In genomic region chr5:67190443-67190842, GRCh38 we compare ENCODE assay signal across 22 cellular contexts. TPM values are rescaled to one million over a fixed set of nuclear protein-coding genes. Genes with fewer than 3 reads are reported as not detected.
DNase-seq lines count a peak whose midpoint lies in the region; ATAC-seq, FAIRE-seq and TF ChIP-seq lines count a peak whose summit lies in the region.
"Had no signal": no experiment of that assay in that cellular context is flagged by ENCODE, and none has a peak within 500 bp of the region (broad histone marks: within the 10 kb centered on the region; RNA-seq: fewer than 3 reads in every experiment).

No MANE protein-coding gene starts in this region.

- H3K4ac ChIP-seq in H1 (replicated peaks; ENCODE audit: insufficient read length, low read depth, low read length) = no peak overlapping the region

- no peak overlapping the region; the same call in 1 of the 2 replicates for H2AK5ac ChIP-seq in H1 (ENCODE audit: low read depth, low read length)

- no peak overlapping the region for H2BK12ac ChIP-seq in H1 (ENCODE audit: low read depth, low read length)

- peak overlapping the region; percentile 12 for H3K27ac Mint-ChIP-seq in activated naive CD4-positive, alpha-beta T cell treated with anti-CD3 and anti-CD28 coated beads, Interleukin-2, amount 50 U/mL, for 24 hours
- H3K27ac Mint-ChIP-seq in stimulated activated naive B cell treated with anti-CD40 and anti-IgM and Interleukin-4, amounts not matched to agents 10 μg/mL and 1 μg/mL and 100 μg/mL, for 72 hours = peak overlapping the region; percentile 75

- peaks cover 58% of the 10 kb centered on the region for H3K4me1 Mint-ChIP-seq in activated naive CD4-positive, alpha-beta T cell treated with anti-CD3 and anti-CD28 coated beads, Interleukin-2, amount 50 U/mL, for 24 hours
- peaks cover 63 to 92% of the 10 kb centered on the region in 2 donors for H3K4me1 Mint-ChIP-seq in stimulated activated naive B cell treated with anti-CD40 and anti-IgM and Interleukin-4, amounts not matched to agents 10 μg/mL and 1 μg/mL and 100 μg/mL, for 72 hours

- no peak for TF ChIP-seq CTCF in H1 (IDR thresholded peaks at IDR 0.05; ENCODE audit: control extremely low read depth in 1 of 3, insufficient read depth in 1 of 3, low read depth in 1 of 3, low read length in 3 of 3)

- no peak overlapping the region for H3K4me2 ChIP-seq in H1 (ENCODE audit: insufficient read depth in 1 of 2, low read depth in 2 of 2, low read length in 2 of 2)

- no peak overlapping the region for H3K9ac ChIP-seq in H1 (replicated peaks in 1 of 4; ENCODE audit: extremely low read depth in 1 of 4, low read depth in 3 of 4, low read length in 3 of 4)

- TF ChIP-seq POLR2A in H1 (IDR thresholded peaks at IDR 0.05; ENCODE audit: control extremely low read depth in 1 of 2, low read depth in 2 of 2, low read length in 2 of 2) = no peak

- no peak overlapping the region for H3K18ac ChIP-seq in H1 (ENCODE audit: extremely low read depth, low read length)

- H3K79me1 ChIP-seq in H1 (ENCODE audit: low read depth, low read length) = no peaks in the 10 kb centered on the region

- peaks cover 1% of the 10 kb centered on the region for H3K27me3 Mint-ChIP-seq in activated naive CD4-positive, alpha-beta T cell treated with anti-CD3 and anti-CD28 coated beads, Interleukin-2, amount 50 U/mL, for 24 hours
- no peaks in the 10 kb centered on the region for H3K27me3 Mint-ChIP-seq in stimulated activated naive B cell treated with anti-CD40 and anti-IgM and Interleukin-4, amounts not matched to agents 10 μg/mL and 1 μg/mL and 100 μg/mL, for 72 hours

- H3K14ac ChIP-seq in H1 (ENCODE audit: insufficient read length) = no peak overlapping the region

- WGBS in H1 (ENCODE audit: extremely low coverage in 1 of 2, insufficient coverage in 1 of 2, insufficient read length in 1 of 2, insufficient replicate concordance in 2 of 2, low coverage in 1 of 2, low lambda C conversion rate in 2 of 2, missing lambda C conversion rate in 1 of 2), 2 experiments = 94% methylated on average over 4 of the region's 4 CpGs; no CpG with 5 or more reads in 1 of the 2 experiments

- TF ChIP-seq RAD21 in H1 (IDR thresholded peaks at IDR 0.05 in 1 of 2, conservative IDR thresholded peaks at IDR 0.05 in 1 of 2; ENCODE audit: low read depth in 2 of 2, low read length in 2 of 2) = no peak

- no peak overlapping the region for H4K5ac ChIP-seq in H1 (ENCODE audit: insufficient read length, low read depth, low read length)

- peaks cover 0 to 7% of the 10 kb centered on the region in 2 experiments; a peak in 1 of 4 replicates for H3K9me3 ChIP-seq in H1 (ENCODE audit: insufficient read depth in 2 of 2, low read depth in 1 of 2, low read length in 1 of 2)
- H3K9me3 ChIP-seq: SJSA1 had no signal

- no peaks in the 10 kb centered on the region for H4K20me1 ChIP-seq in H1 (replicated peaks in 1 of 2; ENCODE audit: control insufficient read depth in 1 of 2, insufficient read depth in 2 of 2, low read length in 2 of 2)

- H3K56ac ChIP-seq in H1 (replicated peaks; ENCODE audit: insufficient read length, low read depth, low read length) = no peak overlapping the region

- ATAC-seq in stimulated activated naive B cell treated with anti-CD40 and anti-IgM and Interleukin-4, amounts not matched to agents 10 μg/mL and 1 μg/mL and 100 μg/mL, for 72 hours (replicated peaks) = no peak
- ATAC-seq in GM21825 (IDR thresholded peaks at IDR 0.05; ENCODE audit: unreplicated experiment) = no peak

- H3K27me3 ChIP-seq in H1 (replicated peaks in 1 of 4; ENCODE audit: control insufficient read depth in 3 of 4, extremely low read depth in 1 of 4, insufficient read depth in 3 of 4, low read length in 3 of 4) = no peaks in the 10 kb centered on the region
- H3K27me3 ChIP-seq: SJSA1 had no signal

- CTCF ChIA-PET in H1 (lab: Charles Lee; ENCODE audit: partially characterized antibody) = interaction anchor here (1.1 kb wide), 1 partner anchor 21 kb away, joined by 3 read pairs; no protein-coding TSS in a partner anchor

- peaks cover 0 to 11% (median 3%) of the 10 kb centered on the region in 4 experiments; a peak in 3 of 7 replicates for H3K4me1 ChIP-seq in H1 (replicated peaks in 1 of 4; ENCODE audit: control insufficient read depth in 3 of 4, insufficient read depth in 4 of 4, low read length in 3 of 4)

- POLR2A ChIA-PET in H1 (lab: Charles Lee; ENCODE audit: partially characterized antibody) = no interaction called here

- H2BK5ac ChIP-seq in H1 (ENCODE audit: low read depth, low read length) = 0 out of 2 replicates have a peak overlapping the region, but pooled peaks have one; percentile 17

- H3K9me3 Mint-ChIP-seq in activated naive CD4-positive, alpha-beta T cell treated with anti-CD3 and anti-CD28 coated beads, Interleukin-2, amount 50 U/mL, for 24 hours = no peaks in the 10 kb centered on the region
- H3K9me3 Mint-ChIP-seq in stimulated activated naive B cell treated with anti-CD40 and anti-IgM and Interleukin-4, amounts not matched to agents 10 μg/mL and 1 μg/mL and 100 μg/mL, for 72 hours = peaks cover 11 to 13% of the 10 kb centered on the region in 2 donors

- peak overlapping the region; percentile 9; the same call in 1 of the 2 replicates for H2BK15ac ChIP-seq in H1 (ENCODE audit: low read length)

- H3K79me2 ChIP-seq in H1 (ENCODE audit: control insufficient read depth in 1 of 2, insufficient read depth in 2 of 2, low read length in 2 of 2) = no peaks in the 10 kb centered on the region

- H3K23me2 ChIP-seq in H1 (ENCODE audit: low read depth, low read length) = no peaks in the 10 kb centered on the region

- FAIRE-seq in H1 (lab: Jason Lieb, UNC) = no peak
- FAIRE-seq: H54, RCC 7860 had no signal

- no peak overlapping the region for H2BK120ac ChIP-seq in H1 (replicated peaks; ENCODE audit: low read depth, low read length)

- no peak overlapping the region for H4K8ac ChIP-seq in H1 (ENCODE audit: extremely low read depth, insufficient read depth, low read length)

- no peak overlapping the region for H2BK20ac ChIP-seq in H1 (ENCODE audit: low read length)

- H3K4me3 Mint-ChIP-seq in activated naive CD4-positive, alpha-beta T cell treated with anti-CD3 and anti-CD28 coated beads, Interleukin-2, amount 50 U/mL, for 24 hours = no peak overlapping the region
- peak overlapping the region; percentile 65 to 93 for H3K4me3 Mint-ChIP-seq in stimulated activated naive B cell treated with anti-CD40 and anti-IgM and Interleukin-4, amounts not matched to agents 10 μg/mL and 1 μg/mL and 100 μg/mL, for 72 hours

- H3K27ac ChIP-seq in H1 (ENCODE audit: low read depth, low read length) = no peak overlapping the region
- H3K27ac ChIP-seq: C4-2B, SJSA1 had no signal

- H3K36me3 ChIP-seq in H1 (ENCODE audit: control insufficient read depth in 2 of 4, insufficient read depth in 4 of 4, low read length in 3 of 4) = no peaks in the 10 kb centered on the region
- H3K36me3 ChIP-seq: SJSA1 had no signal

- H4K91ac ChIP-seq in H1 (replicated peaks; ENCODE audit: insufficient read length, low read length) = no peak overlapping the region

- H2AFZ ChIP-seq in H1 (ENCODE audit: low read length) = no peak overlapping the region; the same call in 1 of the 2 replicates

- H3K23ac ChIP-seq in H1 (ENCODE audit: insufficient read length) = no peak overlapping the region

- TF ChIP-seq EP300 in H1 (IDR thresholded peaks at IDR 0.05; ENCODE audit: borderline replicate concordance in 1 of 2, low read depth in 2 of 2, low read length in 2 of 2) = no peak

- no peak overlapping the region for H3K4me3 ChIP-seq in H1 (ENCODE audit: extremely low read depth in 1 of 4, insufficient read depth in 2 of 4, low read depth in 3 of 4, low read length in 4 of 4)
- H3K4me3 ChIP-seq: SJSA1 had no signal

- no peak for DNase-seq in activated naive CD4-positive, alpha-beta T cell treated with Interleukin-2 at 50 U/mL for 16 hours
- DNase-seq in MV-4-11 (lab: John Stamatoyannopoulos, UW) (peak; percentile 22), H1 (ENCODE audit: low read depth in 1 of 2, low spot score in 2 of 2) (no peak), GF-D8 (lab: John Stamatoyannopoulos, UW) (no peak), NCI-H748 treated with DMSO at 0.1 percent for 48 hours (lab: John Stamatoyannopoulos, UW) (no peak)
- DNase-seq in stimulated activated naive B cell treated with anti-CD40 and anti-IgM and Interleukin-4, amounts not matched to agents 10 μg/mL and 1 μg/mL and 100 μg/mL, for 72 hours = no peak
- DNase-seq: 8988T, AML-193, IMR-90, NCI-H1048, NCI-H1417 treated with DMSO at 0.1 percent for 48 hours, NCI-H1930, NCI-H226, NCI-H524, NCI-H82, OCI-M1 had no signal

- peaks cover 2% of the 10 kb centered on the region for H3K36me3 Mint-ChIP-seq in activated naive CD4-positive, alpha-beta T cell treated with anti-CD3 and anti-CD28 coated beads, Interleukin-2, amount 50 U/mL, for 24 hours
- peaks cover 78 to 82% of the 10 kb centered on the region in 2 donors for H3K36me3 Mint-ChIP-seq in stimulated activated naive B cell treated with anti-CD40 and anti-IgM and Interleukin-4, amounts not matched to agents 10 μg/mL and 1 μg/mL and 100 μg/mL, for 72 hours

TF ChIP-seq in H1, 55 proteins besides CTCF, POLR2A, EP300 and RAD21 (continues in another document):
- no peak for TF ChIP-seq FOSL1 (IDR thresholded peaks at IDR 0.05; ENCODE audit: insufficient read depth, low read depth, low read length)
- TF ChIP-seq E2F6 (IDR thresholded peaks at IDR 0.05) = no peak
- no peak for TF ChIP-seq GTF2F1 (IDR thresholded peaks at IDR 0.05; ENCODE audit: borderline replicate concordance, low read depth, low read length)
- no peak for TF ChIP-seq HDAC6 (IDR thresholded peaks at IDR 0.05; ENCODE audit: low read depth, low read length)
- no peak for TF ChIP-seq ASH2L (IDR thresholded peaks at IDR 0.05; ENCODE audit: low read length)
- no peak for TF ChIP-seq JUND (IDR thresholded peaks at IDR 0.05; ENCODE audit: low read length)
- TF ChIP-seq ZNF274 (IDR thresholded peaks at IDR 0.05; ENCODE audit: borderline replicate concordance, extremely low read depth, low read length) = no peak
- TF ChIP-seq CBX5 (IDR thresholded peaks at IDR 0.05; ENCODE audit: low read depth, low read length) = no peak

RNA-seq across cellular contexts. Expression of gene CD180, which starts 6.2 kb away (rescaled TPM):
- not detected in 2 replicates for total RNA-seq in H1 (2021; fragmentation: NEBNext Ultra II Directional; extraction: Animal tissue kit (Norgen Biotek cat#: 25700))
- not detected in 2 replicates for polyA plus RNA-seq in H1 (2011; rRNA removed)
- not detected for polyA plus RNA-seq in H1 (2011; cell fraction: cytosol; rRNA removed)
- polyA plus RNA-seq in H1 (2011; cell fraction: nucleus; rRNA removed) = not detected
- polyA plus RNA-seq in H1 (2012, experiment 1 of 2) = not detected in 4 replicates
- not detected for polyA plus RNA-seq in H1 (2012, experiment 2 of 2)
- not detected for polyA plus RNA-seq in H1 (2013, experiment 1 of 2)
- not detected for polyA plus RNA-seq in H1 (2013, experiment 2 of 2)
- polyA minus RNA-seq in H1 (2011; rRNA and poly(A)+ RNA removed) = not detected in 2 replicates
- polyA minus RNA-seq in H1 (2011; cell fraction: cytosol; rRNA and poly(A)+ RNA removed) = not detected
- polyA minus RNA-seq in H1 (2011; cell fraction: nucleus; rRNA and poly(A)+ RNA removed) = not detected
- total RNA-seq: IMR-90, SJSA1 had no signal
- polyA plus RNA-seq: IMR-90 had no signal
